8 cellular contexts compared by ENCODE assay signal in genomic region chr17:63774141-63774981, GRCh38. TPM values are rescaled to one million over a fixed set of nuclear protein-coding genes. Genes with fewer than 3 reads are reported as not detected.
DNase-seq lines count a peak whose midpoint lies in the region; ATAC-seq and TF ChIP-seq lines count a peak whose summit lies in the region.

A gene with protein sequence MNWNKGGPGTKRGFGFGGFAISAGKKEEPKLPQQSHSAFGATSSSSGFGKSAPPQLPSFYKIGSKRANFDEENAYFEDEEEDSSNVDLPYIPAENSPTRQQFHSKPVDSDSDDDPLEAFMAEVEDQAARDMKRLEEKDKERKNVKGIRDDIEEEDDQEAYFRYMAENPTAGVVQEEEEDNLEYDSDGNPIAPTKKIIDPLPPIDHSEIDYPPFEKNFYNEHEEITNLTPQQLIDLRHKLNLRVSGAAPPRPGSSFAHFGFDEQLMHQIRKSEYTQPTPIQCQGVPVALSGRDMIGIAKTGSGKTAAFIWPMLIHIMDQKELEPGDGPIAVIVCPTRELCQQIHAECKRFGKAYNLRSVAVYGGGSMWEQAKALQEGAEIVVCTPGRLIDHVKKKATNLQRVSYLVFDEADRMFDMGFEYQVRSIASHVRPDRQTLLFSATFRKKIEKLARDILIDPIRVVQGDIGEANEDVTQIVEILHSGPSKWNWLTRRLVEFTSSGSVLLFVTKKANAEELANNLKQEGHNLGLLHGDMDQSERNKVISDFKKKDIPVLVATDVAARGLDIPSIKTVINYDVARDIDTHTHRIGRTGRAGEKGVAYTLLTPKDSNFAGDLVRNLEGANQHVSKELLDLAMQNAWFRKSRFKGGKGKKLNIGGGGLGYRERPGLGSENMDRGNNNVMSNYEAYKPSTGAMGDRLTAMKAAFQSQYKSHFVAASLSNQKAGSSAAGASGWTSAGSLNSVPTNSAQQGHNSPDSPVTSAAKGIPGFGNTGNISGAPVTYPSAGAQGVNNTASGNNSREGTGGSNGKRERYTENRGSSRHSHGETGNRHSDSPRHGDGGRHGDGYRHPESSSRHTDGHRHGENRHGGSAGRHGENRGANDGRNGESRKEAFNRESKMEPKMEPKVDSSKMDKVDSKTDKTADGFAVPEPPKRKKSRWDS (plus strand): TSS chr17:63774170. CDS start chr17:63787050, 12,880 bp downstream.

- H3K4me3 Mint-ChIP-seq in CD8-positive, alpha-beta memory T cell, result peak within 1 kb of the TSS; percentile 92 to 100 (median 96)
- H3K4me3 Mint-ChIP-seq in WTC11, result peak within 1 kb of the TSS; percentile 97

- peaks cover 51 to 88% (median 77%) of the 10 kb centered on the region in 3 donors for H3K4me1 Mint-ChIP-seq in CD8-positive, alpha-beta memory T cell
- peaks cover 19% of the 10 kb centered on the region for H3K4me1 Mint-ChIP-seq in WTC11

- H3K27me3 ChIP-seq in CD8-positive, alpha-beta memory T cell (ENCODE audit: insufficient read depth, low read length, poor library complexity, severe bottlenecking), result no peaks in the 10 kb centered on the region
- H3K27me3 ChIP-seq in MM.1S (replicated peaks; ENCODE audit: insufficient read depth, low read length) (no peaks in the 10 kb centered on the region), duodenal mucosa (ENCODE audit: control insufficient read depth in 1 of 2, insufficient read depth in 2 of 2, low read length in 2 of 2) (no peaks in the 10 kb centered on the region), lung (ENCODE audit: control insufficient read depth, insufficient read depth) (no peaks in the 10 kb centered on the region)

- H3K36me3 Mint-ChIP-seq in CD8-positive, alpha-beta memory T cell, result peaks cover 0 to 58% (median 0%) of the 10 kb centered on the region in 3 donors
- peaks cover 20% of the 10 kb centered on the region for H3K36me3 Mint-ChIP-seq in WTC11

- peaks cover 52% of the 10 kb centered on the region for H3K4me1 ChIP-seq in CD8-positive, alpha-beta memory T cell (ENCODE audit: insufficient read depth, low read length)
- peaks cover 12% of the 10 kb centered on the region; the same call in 1 of the 2 replicates for H3K4me1 ChIP-seq in MM.1S (ENCODE audit: low read length)
- peaks cover 18 to 24% of the 10 kb centered on the region in 2 donors for H3K4me1 ChIP-seq in duodenal mucosa (ENCODE audit: control insufficient read depth in 1 of 2, insufficient read depth in 2 of 2, low read length in 2 of 2)
- H3K4me1 ChIP-seq in lung (ENCODE audit: control insufficient read depth in 2 of 2, insufficient read depth in 2 of 2, low read length in 2 of 2), result peaks cover 3 to 7% of the 10 kb centered on the region in 2 donors

- peak in 1 of 5 donors; percentile 83 for DNase-seq in CD8-positive, alpha-beta memory T cell
- no peak for DNase-seq in MM.1S
- DNase-seq in WTC11 (ENCODE audit: low spot score), result peak; percentile 91
- DNase-seq in lung (ENCODE audit: low spot score), result peak; percentile 91
- DNase-seq in stimulated activated CD8-positive, alpha-beta memory T cell treated with anti-CD3 and anti-CD28 coated beads, Interleukin-7, amount 100 ng/mL, for 24 hours (ENCODE audit: low read depth), result peak; percentile 79
- no peak for DNase-seq in amniotic stem cell (lab: John Stamatoyannopoulos, UW)

- peaks cover 0 to 3% of the 10 kb centered on the region in 2 donors for H3K27me3 Mint-ChIP-seq in CD8-positive, alpha-beta memory T cell
- H3K27me3 Mint-ChIP-seq in WTC11 (ENCODE audit: low read depth), result no peaks in the 10 kb centered on the region

- CTCF ChIA-PET in CD8-positive, alpha-beta memory T cell (lab: Charles Lee), result interaction anchor here (0.5 to 3.8 kb wide), 8 partner anchors 10 to 76 kb away, joined by 3 to 18 read pairs (median 6); partner anchors contain the start of gene STRADA
- CTCF ChIA-PET in WTC11 (lab: Charles Lee), result interaction anchor here (0.9 to 1.7 kb wide), 7 partner anchors 43 to 172 kb away, joined by 3 to 8 read pairs (median 4); no protein-coding TSS in a partner anchor

- H3K4me2 ChIP-seq in MM.1S (ENCODE audit: low read depth, low read length), result peak within 1 kb of the TSS; percentile 63

- peaks cover 92% of the 10 kb centered on the region for H3K79me2 ChIP-seq in MM.1S (ENCODE audit: low read length)

- peaks cover 6% of the 10 kb centered on the region for H3K36me3 ChIP-seq in CD8-positive, alpha-beta memory T cell (ENCODE audit: insufficient read depth, low read length)
- H3K36me3 ChIP-seq in MM.1S (replicated peaks; ENCODE audit: insufficient read depth, low read length) (peaks cover 3% of the 10 kb centered on the region; the same call in 1 of the 2 replicates), duodenal mucosa (ENCODE audit: control insufficient read depth in 1 of 2, insufficient read depth in 2 of 2, low read length in 2 of 2) (peaks cover 7 to 18% of the 10 kb centered on the region in 2 donors), lung (ENCODE audit: control insufficient read depth in 2 of 2, insufficient read depth in 2 of 2, low read length in 2 of 2) (peaks cover 0 to 5% of the 10 kb centered on the region in 2 donors)

- peak within 1 kb of the TSS; percentile 96 to 100 (median 99) for H3K27ac Mint-ChIP-seq in CD8-positive, alpha-beta memory T cell
- peak within 1 kb of the TSS; percentile 100 for H3K27ac Mint-ChIP-seq in WTC11

- POLR2A ChIA-PET in CD8-positive, alpha-beta memory T cell (lab: Charles Lee), result interaction anchor here (0.5 to 4.5 kb wide), 17 partner anchors 9 to 732 kb away, joined by 3 to 95 read pairs (median 6); partner anchors contain the start of genes CEP95, DDX5, FTSJ3 and ICAM2
- POLR2A ChIA-PET in WTC11 (lab: Charles Lee), result interaction anchor here (1.0 to 1.6 kb wide), 10 partner anchors 9 to 153 kb away, joined by 3 to 12 read pairs (median 4); partner anchors contain the start of genes FTSJ3, LIMD2, MAP3K3 and PSMC5

- H3K9me3 ChIP-seq in CD8-positive, alpha-beta memory T cell (ENCODE audit: low read length), result no peaks in the 10 kb centered on the region
- H3K9me3 ChIP-seq in MM.1S (replicated peaks; ENCODE audit: insufficient read depth, low read length) (no peaks in the 10 kb centered on the region), duodenal mucosa (ENCODE audit: control insufficient read depth in 1 of 2, low read length in 2 of 2) (no peaks in the 10 kb centered on the region), lung (ENCODE audit: control insufficient read depth in 2 of 2, insufficient read depth in 1 of 2, low read length in 1 of 2) (no peaks in the 10 kb centered on the region)

- peak within 1 kb of the TSS; percentile 90 for H2AFZ ChIP-seq in MM.1S (ENCODE audit: low read length)

- peak within 1 kb of the TSS; percentile 99 for H3K27ac ChIP-seq in CD8-positive, alpha-beta memory T cell (ENCODE audit: low read depth, low read length)
- H3K27ac ChIP-seq in MM.1S (ENCODE audit: low read length) (peak within 1 kb of the TSS; percentile 93), duodenal mucosa (ENCODE audit: low read depth, low read length) (peak within 1 kb of the TSS; percentile 98), lung (ENCODE audit: low read depth in 1 of 2, low read length in 1 of 2) (peak within 1 kb of the TSS; percentile 96 to 97)

- 0 to 1% methylated on average over 43 to 67 of the region's 67 CpGs for WGBS in lung, 2 donors

- peaks cover 0 to 2% (median 0%) of the 10 kb centered on the region in 5 donors for H3K9me3 Mint-ChIP-seq in CD8-positive, alpha-beta memory T cell
- H3K9me3 Mint-ChIP-seq in WTC11, result no peaks in the 10 kb centered on the region

- no peaks in the 10 kb centered on the region for H3K9me2 ChIP-seq in MM.1S (replicated peaks; ENCODE audit: insufficient read depth, low read length)

- TF ChIP-seq CTCF in MM.1S (IDR thresholded peaks at IDR 0.05; ENCODE audit: low read length) (peak; percentile 8; the same call in 1 of the 2 replicates), WTC11 (IDR thresholded peaks at IDR 0.05) (no peak), lung (IDR thresholded peaks at IDR 0.05; ENCODE audit: control extremely low read depth, extremely low read depth) (no peak)

- peaks cover 14% of the 10 kb centered on the region for H3F3A ChIP-seq in MM.1S (ENCODE audit: insufficient read depth, low read length)

- peaks cover 4% of the 10 kb centered on the region for H4K20me1 ChIP-seq in MM.1S (ENCODE audit: insufficient read depth, low read length)

- ATAC-seq in GM21447 (IDR thresholded peaks at IDR 0.05; ENCODE audit: unreplicated experiment), result peak; percentile 6
- ATAC-seq in WTC11, result no peak; the same call in 1 of the 2 replicates
- peak; percentile 6 for ATAC-seq in lung (ENCODE audit: insufficient read depth, low FRiP score)

- H3K9ac ChIP-seq in MM.1S (ENCODE audit: low read length) (peak within 1 kb of the TSS; percentile 87), duodenal mucosa (ENCODE audit: low read depth in 1 of 2, low read length in 2 of 2) (peak within 1 kb of the TSS; percentile 95 to 97)

- peak within 1 kb of the TSS; percentile 98 for H3K4me3 ChIP-seq in CD8-positive, alpha-beta memory T cell (ENCODE audit: low read length)
- peak within 1 kb of the TSS; percentile 93 for H3K4me3 ChIP-seq in MM.1S (ENCODE audit: low read length)
- peak within 1 kb of the TSS; percentile 91 to 93 for H3K4me3 ChIP-seq in duodenal mucosa (ENCODE audit: low read depth in 1 of 2, low read length in 2 of 2)
- H3K4me3 ChIP-seq in lung, result peak within 1 kb of the TSS; percentile 72

TF ChIP-seq in WTC11, 78 proteins besides CTCF, POLR2A, EP300 and RAD21 (continues in another document):
- TF ChIP-seq, protein P1, sequence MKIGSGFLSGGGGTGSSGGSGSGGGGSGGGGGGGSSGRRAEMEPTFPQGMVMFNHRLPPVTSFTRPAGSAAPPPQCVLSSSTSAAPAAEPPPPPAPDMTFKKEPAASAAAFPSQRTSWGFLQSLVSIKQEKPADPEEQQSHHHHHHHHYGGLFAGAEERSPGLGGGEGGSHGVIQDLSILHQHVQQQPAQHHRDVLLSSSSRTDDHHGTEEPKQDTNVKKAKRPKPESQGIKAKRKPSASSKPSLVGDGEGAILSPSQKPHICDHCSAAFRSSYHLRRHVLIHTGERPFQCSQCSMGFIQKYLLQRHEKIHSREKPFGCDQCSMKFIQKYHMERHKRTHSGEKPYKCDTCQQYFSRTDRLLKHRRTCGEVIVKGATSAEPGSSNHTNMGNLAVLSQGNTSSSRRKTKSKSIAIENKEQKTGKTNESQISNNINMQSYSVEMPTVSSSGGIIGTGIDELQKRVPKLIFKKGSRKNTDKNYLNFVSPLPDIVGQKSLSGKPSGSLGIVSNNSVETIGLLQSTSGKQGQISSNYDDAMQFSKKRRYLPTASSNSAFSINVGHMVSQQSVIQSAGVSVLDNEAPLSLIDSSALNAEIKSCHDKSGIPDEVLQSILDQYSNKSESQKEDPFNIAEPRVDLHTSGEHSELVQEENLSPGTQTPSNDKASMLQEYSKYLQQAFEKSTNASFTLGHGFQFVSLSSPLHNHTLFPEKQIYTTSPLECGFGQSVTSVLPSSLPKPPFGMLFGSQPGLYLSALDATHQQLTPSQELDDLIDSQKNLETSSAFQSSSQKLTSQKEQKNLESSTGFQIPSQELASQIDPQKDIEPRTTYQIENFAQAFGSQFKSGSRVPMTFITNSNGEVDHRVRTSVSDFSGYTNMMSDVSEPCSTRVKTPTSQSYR (CRISPR knock-in tag; IDR thresholded peaks at IDR 0.05), result peak; percentile 86
- TF ChIP-seq ZNF232 (CRISPR knock-in tag; IDR thresholded peaks at IDR 0.05), result no peak

RNA-seq across cellular contexts. Expression of the gene that starts here (rescaled TPM):
- 100 to 1,000 TPM; 103 to 122 TPM for total RNA-seq in CD8-positive, alpha-beta memory T cell
- 16.9 TPM for polyA plus RNA-seq in CD8-positive, alpha-beta memory T cell
- total RNA-seq in WTC11 (2021) (102 to 128 TPM (median 106 TPM) in 3 replicates), lung (100 to 1,000 TPM in 1 of 2 donors, 10 to 100 TPM in 1; 91.8 to 153 TPM)
- polyA plus RNA-seq in lung, result 10 to 100 TPM; 47.8 to 59.9 TPM

Comparison
In these comparisons a context has a peak if more than half of its experiments do, and no peak if none do; other contexts are left out.
1. DNase-seq: peak in WTC11 (single experiment), lung (single experiment) and stimulated activated CD8-positive, alpha-beta memory T cell treated with anti-CD3 and anti-CD28 coated beads, Interleukin-7, amount 100 ng/mL, for 24 hours (single experiment); none in MM.1S (single experiment) and amniotic stem cell (single experiment).
2. Peak in every context shown above with its lines, with median percentiles within 50 percentile points of each other: H3K27ac ChIP-seq and H3K4me3 ChIP-seq.